In genomic region chr9:98642661-98643312, GRCh38 we compare ENCODE assay signal across 26 cellular contexts.
DNase-seq lines count a peak whose midpoint lies in the region; ATAC-seq and TF ChIP-seq lines count a peak whose summit lies in the region.
"Had no signal": no experiment of that assay in that cellular context is flagged by ENCODE, and none has a peak within 500 bp of the region (broad histone marks: within the 10 kb centered on the region; RNA-seq: fewer than 3 reads in every experiment).

No MANE protein-coding gene starts in this region.

- H3K36me3 ChIP-seq in BE2C (no peaks in the 10 kb centered on the region), WERI-Rb-1 (peaks cover 7% of the 10 kb centered on the region), left ventricle myocardium inferior (no peaks in the 10 kb centered on the region)
- H3K36me3 ChIP-seq: adrenal gland, cardiac muscle cell, lower lobe of right lung, uterus had no signal

- no peak overlapping the region for H3K4me3 ChIP-seq in BE2C (ENCODE audit: low read depth, low read length)
- no peak overlapping the region for H3K4me3 ChIP-seq in WERI-Rb-1 (ENCODE audit: low read depth, low read length)
- H3K4me3 ChIP-seq in left ventricle myocardium inferior: no peak overlapping the region
- H3K4me3 ChIP-seq: adrenal gland, cardiac muscle cell, lower lobe of right lung, psoas muscle, skin epidermis, uterus had no signal

- intact Hi-C loops in head of caudate nucleus (cut with DNase I) (no loop called here), left ventricle myocardium inferior (cut with micrococcal nuclease) (no loop called here)
- intact Hi-C loops in activated CD4-positive, alpha-beta memory T cell treated with anti-CD3 and anti-CD28 coated beads for 36 hours (cut with micrococcal nuclease): no loop called here

- no peaks in the 10 kb centered on the region for H3K4me1 Mint-ChIP-seq in activated T-cell treated with anti-CD3 and anti-CD28 coated beads, Interleukin-2, amount 50 U/mL, for 72 hours (ENCODE audit: low read depth)
- H3K4me1 Mint-ChIP-seq in activated CD4-positive, alpha-beta memory T cell treated with anti-CD3 and anti-CD28 coated beads for 36 hours (ENCODE audit: low read depth): no peaks in the 10 kb centered on the region
- H3K4me1 Mint-ChIP-seq: stimulated activated effector memory CD8-positive, alpha-beta T cell treated with anti-CD3 and anti-CD28 coated beads, Interleukin-12 subunit alpha, Interleukin-12 subunit beta, amount 100 ng/mL, for 72 hours had no signal

- DNase-seq in BE2C (peak; percentile 23), HEK293T (ENCODE audit: extremely low spot score) (peak; percentile 32), WERI-Rb-1 (peak; percentile 21), head of caudate nucleus (peak in 28 of 42 donors; percentile 9 to 81 (median 40)), left ventricle myocardium inferior (no peak)
- no peak for DNase-seq in activated T-cell treated with anti-CD3 and anti-CD28 coated beads, Interleukin-2, amount 50 U/mL, for 72 hours
- DNase-seq in activated T-cell treated with anti-CD3 and anti-CD28 coated beads, Interleukin-2, amount 50 U/mL, for 1 hour: no peak
- no peak for DNase-seq in activated CD4-positive, alpha-beta memory T cell treated with anti-CD3 and anti-CD28 coated beads for 36 hours
- DNase-seq: ACHN; activated CD8-positive, alpha-beta T cell treated with anti-CD3 and anti-CD28 coated beads, Interleukin-2, amount 10 ng/mL, durations not matched to agents 7 days and 5 days; adrenal gland; dermis blood vessel endothelial cell; GF-D8; lower lobe of right lung; NCI-H1105 treated with DMSO at 0.1 percent for 48 hours; NCI-H2029 treated with DMSO at 0.1 percent for 48 hours; NCI-H510A; psoas muscle; stimulated activated CD4-positive, alpha-beta T cell treated with anti-CD3 and anti-CD28 coated beads, Interleukin-1b, Interleukin-23, amount 100 ng/mL, for 48 hours; uterus had no signal

- no peaks in the 10 kb centered on the region for H3K36me3 Mint-ChIP-seq in activated T-cell treated with anti-CD3 and anti-CD28 coated beads, Interleukin-2, amount 50 U/mL, for 72 hours (ENCODE audit: insufficient read depth in 2 of 2)
- H3K36me3 Mint-ChIP-seq in activated CD4-positive, alpha-beta memory T cell treated with anti-CD3 and anti-CD28 coated beads for 36 hours: no peaks in the 10 kb centered on the region
- H3K36me3 Mint-ChIP-seq: stimulated activated effector memory CD8-positive, alpha-beta T cell treated with anti-CD3 and anti-CD28 coated beads, Interleukin-12 subunit alpha, Interleukin-12 subunit beta, amount 100 ng/mL, for 72 hours had no signal

- H3K27ac Mint-ChIP-seq in activated T-cell treated with anti-CD3 and anti-CD28 coated beads, Interleukin-2, amount 50 U/mL, for 72 hours: no peak overlapping the region
- H3K27ac Mint-ChIP-seq in activated CD4-positive, alpha-beta memory T cell treated with anti-CD3 and anti-CD28 coated beads for 36 hours: no peak overlapping the region
- H3K27ac Mint-ChIP-seq: activated CD8-positive, alpha-beta T cell treated with anti-CD3 and anti-CD28 coated beads, Interleukin-2, amount 10 ng/mL, durations not matched to agents 7 days and 5 days; stimulated activated effector memory CD8-positive, alpha-beta T cell treated with anti-CD3 and anti-CD28 coated beads, Interleukin-12 subunit alpha, Interleukin-12 subunit beta, amount 100 ng/mL, for 72 hours; T-helper 2 cell treated with Interferon-gamma antibody and Interleukin-4, amounts not matched to agents 5 μg/mL and 100 μg/mL, for 36 hours had no signal

- POLR2A ChIA-PET in HEK293T (lab: Yijun Ruan, JAX): no interaction called here
- POLR2A ChIA-PET in activated CD4-positive, alpha-beta memory T cell treated with anti-CD3 and anti-CD28 coated beads for 36 hours (lab: Charles Lee): no interaction called here

- ATAC-seq in activated T-cell treated with anti-CD3 and anti-CD28 coated beads, Interleukin-2, amount 50 U/mL, for 72 hours (replicated peaks in 1 of 2): no peak
- ATAC-seq: activated CD4-positive, CD25-positive, alpha-beta regulatory T cell treated with anti-CD3 and anti-CD28 coated beads, Interleukin-2, amount 50 U/mL, for 24 hours; activated CD8-positive, alpha-beta T cell treated with anti-CD3 and anti-CD28 coated beads, Interleukin-2, amount 10 ng/mL, durations not matched to agents 7 days and 5 days; lower lobe of right lung; psoas muscle; stimulated activated effector memory CD8-positive, alpha-beta T cell treated with anti-CD3 and anti-CD28 coated beads, Interleukin-12 subunit alpha, Interleukin-12 subunit beta, amount 100 ng/mL, for 72 hours had no signal

- H3K4me1 ChIP-seq in BE2C: no peaks in the 10 kb centered on the region
- H3K4me1 ChIP-seq in left ventricle myocardium inferior: no peaks in the 10 kb centered on the region
- H3K4me1 ChIP-seq: adrenal gland, lower lobe of right lung, psoas muscle, uterus had no signal

- peaks cover 21% of the 10 kb centered on the region for H3K27me3 Mint-ChIP-seq in activated T-cell treated with anti-CD3 and anti-CD28 coated beads, Interleukin-2, amount 50 U/mL, for 72 hours (ENCODE audit: low read depth)
- peaks cover 24% of the 10 kb centered on the region for H3K27me3 Mint-ChIP-seq in activated CD4-positive, alpha-beta memory T cell treated with anti-CD3 and anti-CD28 coated beads for 36 hours

- TF ChIP-seq CTCF in BE2C (IDR thresholded peaks at IDR 0.05; ENCODE audit: low read depth, low read length): peak; percentile 41; the same call in 1 of the 2 replicates
- TF ChIP-seq CTCF in WERI-Rb-1 (IDR thresholded peaks at IDR 0.05; ENCODE audit: low read depth, low read length): peak; percentile 66
- TF ChIP-seq CTCF in left ventricle myocardium inferior (IDR thresholded peaks at IDR 0.05; ENCODE audit: borderline replicate concordance): no peak

- CTCF ChIA-PET in HEK293T (lab: Yijun Ruan, JAX): interaction anchor here (0.7 to 1.0 kb wide), 2 partner anchors 17 to 120 kb away, joined by 3 read pairs; no protein-coding TSS in a partner anchor
- CTCF ChIA-PET in activated CD4-positive, alpha-beta memory T cell treated with anti-CD3 and anti-CD28 coated beads for 36 hours (lab: Charles Lee): no interaction called here

- H3K4me3 Mint-ChIP-seq in activated T-cell treated with anti-CD3 and anti-CD28 coated beads, Interleukin-2, amount 50 U/mL, for 72 hours: no peak overlapping the region
- no peak overlapping the region for H3K4me3 Mint-ChIP-seq in activated CD4-positive, alpha-beta memory T cell treated with anti-CD3 and anti-CD28 coated beads for 36 hours
- H3K4me3 Mint-ChIP-seq: activated CD8-positive, alpha-beta T cell treated with anti-CD3 and anti-CD28 coated beads, Interleukin-2, amount 10 ng/mL, durations not matched to agents 7 days and 5 days; stimulated activated effector memory CD8-positive, alpha-beta T cell treated with anti-CD3 and anti-CD28 coated beads, Interleukin-12 subunit alpha, Interleukin-12 subunit beta, amount 100 ng/mL, for 72 hours; T-helper 2 cell treated with Interferon-gamma antibody and Interleukin-4, amounts not matched to agents 5 μg/mL and 100 μg/mL, for 36 hours had no signal

- H3K27me3 ChIP-seq in BE2C (peaks cover 15% of the 10 kb centered on the region; the same call in 1 of the 2 replicates), WERI-Rb-1 (ENCODE audit: insufficient read depth, low read depth, severe bottlenecking) (no peaks in the 10 kb centered on the region), left ventricle myocardium inferior (ENCODE audit: low read depth) (peaks cover 52% of the 10 kb centered on the region)
- H3K27me3 ChIP-seq: adrenal gland, cardiac muscle cell, uterus had no signal

- H3K27ac ChIP-seq in WERI-Rb-1 (no peak overlapping the region), left ventricle myocardium inferior (replicated peaks) (no peak overlapping the region)
- H3K27ac ChIP-seq: adrenal gland, C4-2B, cardiac muscle cell, lower lobe of right lung, psoas muscle, skin epidermis, uterus had no signal

- no peaks in the 10 kb centered on the region for H3K9me3 Mint-ChIP-seq in activated T-cell treated with anti-CD3 and anti-CD28 coated beads, Interleukin-2, amount 50 U/mL, for 72 hours
- no peaks in the 10 kb centered on the region for H3K9me3 Mint-ChIP-seq in activated CD4-positive, alpha-beta memory T cell treated with anti-CD3 and anti-CD28 coated beads for 36 hours
- H3K9me3 Mint-ChIP-seq: stimulated activated effector memory CD8-positive, alpha-beta T cell treated with anti-CD3 and anti-CD28 coated beads, Interleukin-12 subunit alpha, Interleukin-12 subunit beta, amount 100 ng/mL, for 72 hours; T-helper 2 cell treated with Interferon-gamma antibody and Interleukin-4, amounts not matched to agents 5 μg/mL and 100 μg/mL, for 36 hours had no signal

- H3K9me3 ChIP-seq in BE2C: no peaks in the 10 kb centered on the region
- H3K9me3 ChIP-seq in WERI-Rb-1 (ENCODE audit: severe bottlenecking): no peaks in the 10 kb centered on the region
- no peaks in the 10 kb centered on the region for H3K9me3 ChIP-seq in left ventricle myocardium inferior (replicated peaks)
- H3K9me3 ChIP-seq: adrenal gland, lower lobe of right lung, psoas muscle, uterus had no signal

TF ChIP-seq in HEK293T, 16 proteins besides CTCF, POLR2A, EP300 and RAD21:
- no peak for TF ChIP-seq FOXK2 (IDR thresholded peaks at IDR 0.05)

Comparison
In these comparisons a context has a peak if more than half of its experiments do, and no peak if none do; other contexts are left out.
1. DNase-seq: peak in BE2C (single experiment), HEK293T (single experiment), WERI-Rb-1 (single experiment) and head of caudate nucleus (28 of 42); none in activated T-cell treated with anti-CD3 and anti-CD28 coated beads, Interleukin-2, amount 50 U/mL, for 72 hours (0 of 2), activated T-cell treated with anti-CD3 and anti-CD28 coated beads, Interleukin-2, amount 50 U/mL, for 1 hour (single experiment), activated CD4-positive, alpha-beta memory T cell treated with anti-CD3 and anti-CD28 coated beads for 36 hours (single experiment) and left ventricle myocardium inferior (single experiment).